Comparison of ENCODE assay signal across 11 cellular contexts in genomic region chr7:8387551-8388256, GRCh38. TPM values are rescaled to one million over a fixed set of nuclear protein-coding genes. Genes with fewer than 3 reads are reported as not detected.
DNase-seq lines count a peak whose midpoint lies in the region; ATAC-seq lines count a peak whose summit lies in the region.
"Had no signal": no experiment of that assay in that cellular context is flagged by ENCODE, and none has a peak within 500 bp of the region (broad histone marks: within the 10 kb centered on the region; RNA-seq: fewer than 3 reads in every experiment).

No MANE protein-coding gene starts in this region.

- H3K27me3 ChIP-seq in H7 (ENCODE audit: control insufficient read depth, insufficient read depth, low read length): no peaks in the 10 kb centered on the region

- ATAC-seq in left ventricle myocardium superior (peak; percentile 18), Right ventricle myocardium superior (ENCODE audit: poor library complexity) (no peak), HG02885 (IDR thresholded peaks at IDR 0.05; ENCODE audit: poor library complexity, unreplicated experiment) (peak; percentile 59)
- no peak for ATAC-seq in activated CD8-positive, alpha-beta memory T cell treated with anti-CD3 and anti-CD28 coated beads, Interleukin-2, amount 10 ng/mL, durations not matched to agents 7 days and 5 days

- no peaks in the 10 kb centered on the region for H3K9me3 Mint-ChIP-seq in activated CD8-positive, alpha-beta memory T cell treated with anti-CD3 and anti-CD28 coated beads, Interleukin-2, amount 10 ng/mL, durations not matched to agents 7 days and 5 days (ENCODE audit: low read depth)
- H3K9me3 Mint-ChIP-seq: activated naive CD4-positive, alpha-beta T cell treated with anti-CD3 and anti-CD28 coated beads for 36 hours had no signal

- H3K4me3 Mint-ChIP-seq in activated CD8-positive, alpha-beta memory T cell treated with anti-CD3 and anti-CD28 coated beads, Interleukin-2, amount 10 ng/mL, durations not matched to agents 7 days and 5 days: no peak overlapping the region
- H3K4me3 Mint-ChIP-seq: activated naive CD4-positive, alpha-beta T cell treated with anti-CD3 and anti-CD28 coated beads for 36 hours had no signal

- CTCF ChIA-PET in activated CD8-positive, alpha-beta memory T cell treated with anti-CD3 and anti-CD28 coated beads, Interleukin-2, amount 10 ng/mL, durations not matched to agents 7 days and 5 days (lab: Charles Lee): no interaction called here

- no peaks in the 10 kb centered on the region for H3K36me3 ChIP-seq in H7 (replicated peaks; ENCODE audit: control insufficient read depth, insufficient read depth, low read length)

- H3K27ac Mint-ChIP-seq in activated CD8-positive, alpha-beta memory T cell treated with anti-CD3 and anti-CD28 coated beads, Interleukin-2, amount 10 ng/mL, durations not matched to agents 7 days and 5 days: no peak overlapping the region
- H3K27ac Mint-ChIP-seq: activated naive CD4-positive, alpha-beta T cell treated with anti-CD3 and anti-CD28 coated beads for 36 hours had no signal

- intact Hi-C loops in left ventricle myocardium superior (cut with micrococcal nuclease) (no loop called here), Right ventricle myocardium superior (cut with DNase I) (no loop called here)

- H3K27me3 Mint-ChIP-seq in activated CD8-positive, alpha-beta memory T cell treated with anti-CD3 and anti-CD28 coated beads, Interleukin-2, amount 10 ng/mL, durations not matched to agents 7 days and 5 days: peaks cover 16% of the 10 kb centered on the region

- H3K36me3 Mint-ChIP-seq in activated CD8-positive, alpha-beta memory T cell treated with anti-CD3 and anti-CD28 coated beads, Interleukin-2, amount 10 ng/mL, durations not matched to agents 7 days and 5 days: no peaks in the 10 kb centered on the region

- DNase-seq in left ventricle myocardium superior (no peak), Right ventricle myocardium superior (no peak), NCI-H69 (lab: John Stamatoyannopoulos, UW) (peak; percentile 28), NCI-H1092 (lab: John Stamatoyannopoulos, UW) (no peak), HK-2 (ENCODE audit: unreplicated experiment) (no peak), H7 (no peak)
- DNase-seq in activated CD8-positive, alpha-beta memory T cell treated with anti-CD3 and anti-CD28 coated beads, Interleukin-2, amount 10 ng/mL, durations not matched to agents 7 days and 5 days: no peak
- DNase-seq: activated naive CD4-positive, alpha-beta T cell treated with anti-CD3 and anti-CD28 coated beads for 36 hours; effector memory CD4-positive, alpha-beta T cell had no signal

- H3K4me3 ChIP-seq in H7 (ENCODE audit: insufficient read depth, low read depth, low read length): no peak overlapping the region

- peaks cover 14% of the 10 kb centered on the region for H3K4me1 Mint-ChIP-seq in activated CD8-positive, alpha-beta memory T cell treated with anti-CD3 and anti-CD28 coated beads, Interleukin-2, amount 10 ng/mL, durations not matched to agents 7 days and 5 days

RNA-seq across cellular contexts. Expression of gene NXPH1, which starts 45.7 kb away (rescaled TPM):
- total RNA-seq in left ventricle myocardium superior (not detected), Right ventricle myocardium superior (not detected)
- not detected for total RNA-seq in activated CD8-positive, alpha-beta memory T cell treated with anti-CD3 and anti-CD28 coated beads, Interleukin-2, amount 10 ng/mL, durations not matched to agents 7 days and 5 days
- 0.10 and 0.37 TPM in 2 replicates for total RNA-seq in H7 (2014; rRNA removed; shearing (Covaris generic))
- total RNA-seq: activated naive CD4-positive, alpha-beta T cell treated with anti-CD3 and anti-CD28 coated beads for 36 hours; pulmonary artery endothelial cell had no signal

Comparison
In these comparisons a context has a peak if more than half of its experiments do, and no peak if none do; other contexts are left out.
1. ATAC-seq: peak in left ventricle myocardium superior (single experiment) and HG02885 (single experiment); none in Right ventricle myocardium superior (single experiment) and activated CD8-positive, alpha-beta memory T cell treated with anti-CD3 and anti-CD28 coated beads, Interleukin-2, amount 10 ng/mL, durations not matched to agents 7 days and 5 days (single experiment).